ENCODE assay signal across 1 cellular context in genomic region chrX:727738-728621, GRCh38.
TF ChIP-seq lines count a peak whose summit lies in the region.

No MANE protein-coding gene starts in this region.

TF ChIP-seq in GM23338, 12 proteins besides CTCF, POLR2A, EP300 and RAD21 (continued from another document):
- TF ChIP-seq ZNF462 (CRISPR knock-in tag; IDR thresholded peaks at IDR 0.05) (no peak), ZNF114 (CRISPR knock-in tag; IDR thresholded peaks at IDR 0.05) (no peak), REST (IDR thresholded peaks at IDR 0.05; ENCODE audit: unreplicated experiment) (no peak), ZNF331 (CRISPR knock-in tag; IDR thresholded peaks at IDR 0.05; ENCODE audit: low read depth) (no peak), NANOG (IDR thresholded peaks at IDR 0.05; ENCODE audit: borderline replicate concordance) (no peak)
